ENCODE assay signal across 17 cellular contexts in genomic region chr6:155129744-155130143, GRCh38.
"Had no signal": no experiment of that assay in that cellular context is flagged by ENCODE, and none has a peak within 500 bp of the region (broad histone marks: within the 10 kb centered on the region; RNA-seq: fewer than 3 reads in every experiment).

No MANE protein-coding gene starts in this region.

- H3K79me2 ChIP-seq: parathyroid adenoma had no signal

- H3K9me3 ChIP-seq: heart right ventricle, suprapubic skin had no signal

- H3K4me1 Mint-ChIP-seq: activated B cell treated with CpG ODN at 0.5 μM for 24 hours; stimulated activated memory B cell treated with anti-CD40 and anti-IgM and Interleukin-4, amounts not matched to agents 10 μg/mL and 1 μg/mL and 100 μg/mL, for 72 hours had no signal

- H3K9me3 Mint-ChIP-seq: activated B cell treated with CpG ODN at 0.5 μM for 24 hours; activated naive CD4-positive, alpha-beta T cell treated with anti-CD3 and anti-CD28 coated beads, Interleukin-2, amount 50 U/mL, for 72 hours; effector memory CD8-positive, alpha-beta T cell; mesothelial cell of epicardium; stimulated activated memory B cell treated with anti-CD40 and anti-IgM and Interleukin-4, amounts not matched to agents 10 μg/mL and 1 μg/mL and 100 μg/mL, for 72 hours had no signal

- H3K36me3 ChIP-seq: suprapubic skin had no signal

- H3K4me1 ChIP-seq: parathyroid adenoma, suprapubic skin had no signal

- H3K4me3 Mint-ChIP-seq: activated B cell treated with CpG ODN at 0.5 μM for 24 hours; mesothelial cell of epicardium; stimulated activated memory B cell treated with anti-CD40 and anti-IgM and Interleukin-4, amounts not matched to agents 10 μg/mL and 1 μg/mL and 100 μg/mL, for 72 hours; T-helper 17 cell had no signal

- H3K27ac ChIP-seq: heart right ventricle, parathyroid adenoma, suprapubic skin had no signal

- H3K4me3 ChIP-seq: heart right ventricle, lung, suprapubic skin had no signal

- ATAC-seq: effector memory CD8-positive, alpha-beta T cell; left colon; stimulated activated memory B cell treated with anti-CD40 and anti-IgM and Interleukin-4, amounts not matched to agents 10 μg/mL and 1 μg/mL and 100 μg/mL, for 72 hours; T-helper 17 cell had no signal

- FAIRE-seq: frontal cortex, TTC549 had no signal

- H2AFZ ChIP-seq: parathyroid adenoma had no signal

- H3K27ac Mint-ChIP-seq: activated B cell treated with CpG ODN at 0.5 μM for 24 hours; mesothelial cell of epicardium; stimulated activated memory B cell treated with anti-CD40 and anti-IgM and Interleukin-4, amounts not matched to agents 10 μg/mL and 1 μg/mL and 100 μg/mL, for 72 hours; T-helper 17 cell had no signal

- H3K9ac ChIP-seq: parathyroid adenoma had no signal

- H3K27me3 ChIP-seq: heart right ventricle, suprapubic skin had no signal

- DNase-seq: activated B cell treated with CpG ODN at 0.5 μM for 24 hours; dermis blood vessel endothelial cell; effector memory CD8-positive, alpha-beta T cell; heart right ventricle; left colon; SHP77; stimulated activated CD4-positive, alpha-beta T cell treated with anti-CD3 and anti-CD28 coated beads, Interleukin-12 subunit alpha, Interleukin-12 subunit beta, amount 100 ng/mL, for 4 hours; T-helper 17 cell; trophoblast cell had no signal

- H3K27me3 Mint-ChIP-seq: activated B cell treated with CpG ODN at 0.5 μM for 24 hours had no signal

- H3K36me3 Mint-ChIP-seq: stimulated activated memory B cell treated with anti-CD40 and anti-IgM and Interleukin-4, amounts not matched to agents 10 μg/mL and 1 μg/mL and 100 μg/mL, for 72 hours had no signal
